In genomic region chr16:11627292-11627663, GRCh38 we compare ENCODE assay signal across 1 cellular context.
TF ChIP-seq lines count a peak whose summit lies in the region.

No MANE protein-coding gene starts in this region.

TF ChIP-seq in HEK293T, 16 proteins besides CTCF, POLR2A, EP300 and RAD21 (continued from another document):
- no peak for TF ChIP-seq PKNOX1 (IDR thresholded peaks at IDR 0.05)
- no peak for TF ChIP-seq BHLHE40 (IDR thresholded peaks at IDR 0.05; ENCODE audit: borderline replicate concordance)
- no peak for TF ChIP-seq SUZ12 (IDR thresholded peaks at IDR 0.05)
- TF ChIP-seq TARDBP (IDR thresholded peaks at IDR 0.05): no peak
TF ChIP-seq in HEK293T: peak in this region for 0.
